In genomic region chr2:97963880-97964279, GRCh38 we compare ENCODE assay signal across 15 cellular contexts.
"Had no signal": no experiment of that assay in that cellular context is flagged by ENCODE, and none has a peak within 500 bp of the region (broad histone marks: within the 10 kb centered on the region; RNA-seq: fewer than 3 reads in every experiment).

No MANE protein-coding gene starts in this region.

- H3K27ac Mint-ChIP-seq: activated naive CD8-positive, alpha-beta T cell treated with anti-CD3 and anti-CD28 coated beads for 36 hours; activated T-cell treated with anti-CD3 and anti-CD28 coated beads, Interleukin-2, amount 50 U/mL, for 24 hours; naive thymus-derived CD8-positive, alpha-beta T cell; T-helper 17 cell had no signal

- H3K27me3 Mint-ChIP-seq: activated naive CD8-positive, alpha-beta T cell treated with anti-CD3 and anti-CD28 coated beads for 36 hours; activated T-cell treated with anti-CD3 and anti-CD28 coated beads, Interleukin-2, amount 50 U/mL, for 24 hours; naive thymus-derived CD8-positive, alpha-beta T cell; T-helper 17 cell had no signal

- H3K4me3 ChIP-seq: ascending aorta, gastroesophageal sphincter, lung, suprapubic skin, upper lobe of right lung had no signal

- DNase-seq: activated effector memory CD4-positive, alpha-beta T cell treated with anti-CD3 and anti-CD28 coated beads, Interleukin-2, amount 50 U/mL, for 16 hours; activated naive CD8-positive, alpha-beta T cell treated with anti-CD3 and anti-CD28 coated beads for 36 hours; activated T-cell treated with anti-CD3 and anti-CD28 coated beads, Interleukin-2, amount 50 U/mL, for 24 hours; hippocampal formation; naive thymus-derived CD8-positive, alpha-beta T cell; nucleus accumbens; stimulated activated CD4-positive, alpha-beta T cell treated with anti-CD3 and anti-CD28 coated beads, Interleukin-4, amount 100 ng/mL, for 1 hour; stimulated activated CD8-positive, alpha-beta memory T cell treated with anti-CD3 and anti-CD28 coated beads, Interleukin-4, amount 100 ng/mL, for 48 hours; stimulated activated naive CD8-positive, alpha-beta T cell treated with anti-CD3 and anti-CD28 coated beads, Interleukin-15, Interleukin-2, amounts not matched to agents 100 U/mL and 50 U/mL, for 24 hours; T-helper 17 cell; upper lobe of right lung had no signal

- ATAC-seq: gastroesophageal sphincter; naive thymus-derived CD8-positive, alpha-beta T cell; stimulated activated naive CD8-positive, alpha-beta T cell treated with anti-CD3 and anti-CD28 coated beads, Interleukin-15, Interleukin-2, amounts not matched to agents 100 U/mL and 50 U/mL, for 24 hours; T-helper 17 cell; upper lobe of right lung had no signal

- H3K4me3 Mint-ChIP-seq: activated naive CD8-positive, alpha-beta T cell treated with anti-CD3 and anti-CD28 coated beads for 36 hours; activated T-cell treated with anti-CD3 and anti-CD28 coated beads, Interleukin-2, amount 50 U/mL, for 24 hours; naive thymus-derived CD8-positive, alpha-beta T cell; T-helper 17 cell had no signal

- H3K9me3 Mint-ChIP-seq: activated T-cell treated with anti-CD3 and anti-CD28 coated beads, Interleukin-2, amount 50 U/mL, for 24 hours had no signal

- H3K27me3 ChIP-seq: ascending aorta, gastroesophageal sphincter, suprapubic skin, upper lobe of right lung had no signal

- H3K36me3 ChIP-seq: ascending aorta, gastroesophageal sphincter, suprapubic skin, upper lobe of right lung had no signal

- H3K9me3 ChIP-seq: ascending aorta, gastroesophageal sphincter, suprapubic skin, upper lobe of right lung had no signal
